ENCODE assay signal across 10 cellular contexts in genomic region chr17:8384801-8385335, GRCh38. TPM values are rescaled to one million over a fixed set of nuclear protein-coding genes. Genes with fewer than 3 reads are reported as not detected.
DNase-seq lines count a peak whose midpoint lies in the region; ATAC-seq and TF ChIP-seq lines count a peak whose summit lies in the region.
"Had no signal": no experiment of that assay in that cellular context is flagged by ENCODE, and none has a peak within 500 bp of the region (broad histone marks: within the 10 kb centered on the region; RNA-seq: fewer than 3 reads in every experiment).

No MANE protein-coding gene starts in this region.

- no peak overlapping the region for H3K27ac Mint-ChIP-seq in activated naive CD8-positive, alpha-beta T cell treated with anti-CD3 and anti-CD28 coated beads, Interleukin-2, amount 10 ng/mL, durations not matched to agents 7 days and 5 days
- peak overlapping the region in 1 of 6 donors; percentile 57 for H3K27ac Mint-ChIP-seq in immature natural killer cell

- ATAC-seq in activated naive CD8-positive, alpha-beta T cell treated with anti-CD3 and anti-CD28 coated beads, Interleukin-2, amount 10 ng/mL, durations not matched to agents 7 days and 5 days (ENCODE audit: low read depth) = no peak
- ATAC-seq in GM19395 (IDR thresholded peaks at IDR 0.05; ENCODE audit: unreplicated experiment) (no peak), HG03045 (IDR thresholded peaks at IDR 0.05; ENCODE audit: unreplicated experiment) (no peak)

- no peaks in the 10 kb centered on the region for H3K27me3 Mint-ChIP-seq in activated naive CD8-positive, alpha-beta T cell treated with anti-CD3 and anti-CD28 coated beads, Interleukin-2, amount 10 ng/mL, durations not matched to agents 7 days and 5 days
- H3K27me3 Mint-ChIP-seq in immature natural killer cell (ENCODE audit: low read depth in 3 of 3) = peaks cover 2 to 12% (median 8%) of the 10 kb centered on the region in 3 donors

- H3K9me3 Mint-ChIP-seq in activated naive CD8-positive, alpha-beta T cell treated with anti-CD3 and anti-CD28 coated beads, Interleukin-2, amount 10 ng/mL, durations not matched to agents 7 days and 5 days = no peaks in the 10 kb centered on the region
- H3K9me3 Mint-ChIP-seq in immature natural killer cell = no peaks in the 10 kb centered on the region

- DNase-seq in AG09319 (ENCODE audit: extremely low read depth, low read depth) (peak; percentile 38), HS-5 (ENCODE audit: low read depth) (peak; percentile 94), immature natural killer cell (no peak), UCSD-AML1 (lab: John Stamatoyannopoulos, UW; ENCODE audit: unreplicated experiment) (no peak), NCI-H69 (lab: John Stamatoyannopoulos, UW) (no peak)
- no peak for DNase-seq in activated naive CD8-positive, alpha-beta T cell treated with anti-CD3 and anti-CD28 coated beads, Interleukin-2, amount 10 ng/mL, durations not matched to agents 7 days and 5 days
- DNase-seq: activated effector memory CD4-positive, alpha-beta T cell treated with Interleukin-2 at 50 U/mL for 16 hours had no signal

- peak overlapping the region; percentile 92 for H3K4me3 Mint-ChIP-seq in activated naive CD8-positive, alpha-beta T cell treated with anti-CD3 and anti-CD28 coated beads, Interleukin-2, amount 10 ng/mL, durations not matched to agents 7 days and 5 days
- H3K4me3 Mint-ChIP-seq in immature natural killer cell = peak overlapping the region; percentile 82 to 99 (median 98)

- POLR2A ChIA-PET in activated naive CD8-positive, alpha-beta T cell treated with anti-CD3 and anti-CD28 coated beads, Interleukin-2, amount 10 ng/mL, durations not matched to agents 7 days and 5 days (lab: Charles Lee) = no interaction called here

- TF ChIP-seq CTCF in AG09319 (IDR thresholded peaks at IDR 0.05; ENCODE audit: low read depth, low read length) = no peak

- peaks cover 25% of the 10 kb centered on the region for H3K36me3 Mint-ChIP-seq in activated naive CD8-positive, alpha-beta T cell treated with anti-CD3 and anti-CD28 coated beads, Interleukin-2, amount 10 ng/mL, durations not matched to agents 7 days and 5 days
- H3K36me3 Mint-ChIP-seq in immature natural killer cell = peaks cover 0 to 22% (median 10%) of the 10 kb centered on the region in 3 donors

- H3K4me1 Mint-ChIP-seq in activated naive CD8-positive, alpha-beta T cell treated with anti-CD3 and anti-CD28 coated beads, Interleukin-2, amount 10 ng/mL, durations not matched to agents 7 days and 5 days = peaks cover 34% of the 10 kb centered on the region
- peaks cover 72 to 86% of the 10 kb centered on the region in 2 donors for H3K4me1 Mint-ChIP-seq in immature natural killer cell

RNA-seq across cellular contexts. Expression of gene RPL26, which starts 1.9 kb away (rescaled TPM):
- 1,000 to 10,000 TPM; 1,984 to 2,045 TPM for total RNA-seq in activated naive CD8-positive, alpha-beta T cell treated with anti-CD3 and anti-CD28 coated beads, Interleukin-2, amount 10 ng/mL, durations not matched to agents 7 days and 5 days
- polyA plus RNA-seq in immature natural killer cell = 1,000 to 10,000 TPM in 1 of 3 donors, 100 to 1,000 TPM in 2; 683 to 1,109 (median 864) TPM

RNA-seq across cellular contexts. Expression of gene RNF222, which starts 12.8 kb away (rescaled TPM):
- total RNA-seq in activated naive CD8-positive, alpha-beta T cell treated with anti-CD3 and anti-CD28 coated beads, Interleukin-2, amount 10 ng/mL, durations not matched to agents 7 days and 5 days = under 1 TPM; 0.30 to 0.31 TPM
- polyA plus RNA-seq in immature natural killer cell = under 1 TPM in 1 of 3 donors, not detected in 2; 0.13 TPM

RNA-seq across cellular contexts. Expression of gene ODF4, which starts 45.2 kb away (rescaled TPM):
- total RNA-seq in activated naive CD8-positive, alpha-beta T cell treated with anti-CD3 and anti-CD28 coated beads, Interleukin-2, amount 10 ng/mL, durations not matched to agents 7 days and 5 days = not detected
- not detected for polyA plus RNA-seq in immature natural killer cell
- total RNA-seq: tibial nerve had no signal

RNA-seq across cellular contexts. Expression of gene NDEL1, which starts 50.8 kb away (rescaled TPM):
- total RNA-seq in activated naive CD8-positive, alpha-beta T cell treated with anti-CD3 and anti-CD28 coated beads, Interleukin-2, amount 10 ng/mL, durations not matched to agents 7 days and 5 days = 10 to 100 TPM; 68.4 to 79.0 TPM
- 10 to 100 TPM; 37.2 to 75.0 (median 54.4) TPM for polyA plus RNA-seq in immature natural killer cell

Comparison
In these comparisons a context has a peak if more than half of its experiments do, and no peak if none do; other contexts are left out.
1. DNase-seq: peak in AG09319 (single experiment) and HS-5 (single experiment); none in activated naive CD8-positive, alpha-beta T cell treated with anti-CD3 and anti-CD28 coated beads, Interleukin-2, amount 10 ng/mL, durations not matched to agents 7 days and 5 days (single experiment), immature natural killer cell (0 of 3), UCSD-AML1 (single experiment) and NCI-H69 (single experiment).